ENCODE assay signal across 9 cellular contexts in the genomic region with DNA sequence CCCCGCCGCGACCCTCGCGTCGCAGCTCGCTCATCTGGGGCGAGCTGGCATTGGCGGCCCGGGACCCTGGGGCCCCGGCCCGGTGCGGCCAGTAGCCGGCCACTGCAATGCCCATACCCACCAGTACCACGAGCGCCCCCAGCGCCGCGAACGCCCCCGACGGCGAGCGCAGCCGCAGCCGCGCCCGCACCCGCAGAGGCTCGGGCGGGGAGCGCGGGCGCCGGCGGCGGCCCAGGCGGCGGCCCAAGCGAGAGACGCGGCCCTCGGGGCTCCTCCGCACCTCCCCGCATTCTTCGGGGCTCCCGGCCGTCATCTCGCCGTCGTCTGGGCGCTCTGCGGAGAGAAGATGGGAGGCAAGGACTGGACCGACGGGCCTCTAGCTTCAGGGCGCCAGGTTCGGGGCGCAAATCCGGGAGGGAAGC. TPM values are rescaled to one million over a fixed set of nuclear protein-coding genes. Genes with fewer than 3 reads are reported as not detected.
DNase-seq lines count a peak whose midpoint lies in the region; ATAC-seq, FAIRE-seq and TF ChIP-seq lines count a peak whose summit lies in the region.
"Had no signal": no experiment of that assay in that cellular context is flagged by ENCODE, and none has a peak within 500 bp of the region (broad histone marks: within the 10 kb centered on the region; RNA-seq: fewer than 3 reads in every experiment).

No MANE protein-coding gene starts in this region.

- POLR2A ChIA-PET in HEK293 (lab: Yijun Ruan, JAX) (interaction anchor here (1.6 to 2.1 kb wide), 2 partner anchors 9 to 60 kb away, joined by 4 to 12 read pairs; partner anchors contain the start of gene SRSF4), endothelial cell of umbilical vein (lab: Charles Lee) (no interaction called here)

- TF ChIP-seq CTCF in AG10803 (conservative IDR thresholded peaks at IDR 0.05; ENCODE audit: low read length) = no peak
- TF ChIP-seq CTCF in HEK293 (tag by site-specific recombination; IDR thresholded peaks at IDR 0.05) = no peak
- no peak for TF ChIP-seq CTCF in endothelial cell of umbilical vein (IDR thresholded peaks at IDR 0.05; ENCODE audit: extremely low read depth in 1 of 2, insufficient read depth in 1 of 2, low read depth in 1 of 2, low read length in 2 of 2)
- peak; percentile 12 for TF ChIP-seq CTCF in neural crest cell (conservative IDR thresholded peaks at IDR 0.05)

- no peak for TF ChIP-seq POLR2A in endothelial cell of umbilical vein (IDR thresholded peaks at IDR 0.05; ENCODE audit: low read depth, low read length)
- no peak for TF ChIP-seq POLR2A in erythroblast (IDR thresholded peaks at IDR 0.05; ENCODE audit: low read length)

- DNase-seq in AG10803 (ENCODE audit: low read depth) (no peak), endothelial cell of umbilical vein (ENCODE audit: low read depth, low spot score) (no peak), neural crest cell (ENCODE audit: low read depth, low spot score) (peak; percentile 26), NCI-H510A treated with DMSO at 0.1 percent for 48 hours (lab: John Stamatoyannopoulos, UW) (no peak), DMS153 treated with DMSO at 0.1 percent for 48 hours (lab: John Stamatoyannopoulos, UW; ENCODE audit: unreplicated experiment) (no peak), erythroblast (lab: John Stamatoyannopoulos, UW) (no peak)
- DNase-seq: SJCRH30 had no signal

- H3K9me3 ChIP-seq in HEK293 (ENCODE audit: control insufficient read depth, insufficient read depth, low read depth, low read length) = no peaks in the 10 kb centered on the region
- no peaks in the 10 kb centered on the region for H3K9me3 ChIP-seq in endothelial cell of umbilical vein (replicated peaks; ENCODE audit: control insufficient read depth, insufficient read depth, low read length)

- ATAC-seq in GM21786 (IDR thresholded peaks at IDR 0.05; ENCODE audit: unreplicated experiment) = no peak

- no peaks in the 10 kb centered on the region for H3K79me2 ChIP-seq in endothelial cell of umbilical vein (ENCODE audit: control insufficient read depth, insufficient read depth, low read length)

- H2AFZ ChIP-seq in endothelial cell of umbilical vein (ENCODE audit: low read depth, low read length) = peak overlapping the region; percentile 85

- H3K4me1 ChIP-seq in HEK293 (ENCODE audit: control insufficient read depth, insufficient read depth, low read length) (no peaks in the 10 kb centered on the region), endothelial cell of umbilical vein (ENCODE audit: control insufficient read depth, extremely low read depth, insufficient read depth, low read length) (peaks cover 23% of the 10 kb centered on the region)
- H3K4me1 ChIP-seq: SJCRH30 had no signal

- no peak for FAIRE-seq in endothelial cell of umbilical vein (lab: Jason Lieb, UNC)

- H3K27me3 Mint-ChIP-seq in neural crest cell (ENCODE audit: low read depth) = peaks cover 50% of the 10 kb centered on the region

- H3K9me1 ChIP-seq in endothelial cell of umbilical vein (replicated peaks; ENCODE audit: control insufficient read depth, extremely low read depth, insufficient read depth, low read length) = no peaks in the 10 kb centered on the region

- CTCF ChIA-PET in HEK293 (lab: Yijun Ruan, JAX) = interaction anchor here (0.6 to 1.4 kb wide), 4 partner anchors 10 to 418 kb away, joined by 3 to 6 read pairs (median 3); partner anchors contain the start of gene SRSF4
- CTCF ChIA-PET in endothelial cell of umbilical vein (lab: Charles Lee) = interaction anchor here (1.0 to 2.6 kb wide), 9 partner anchors 10 to 244 kb away, joined by 3 to 17 read pairs (median 4); partner anchors contain the start of gene SRSF4

- H3K4me3 ChIP-seq in AG10803 (ENCODE audit: low read length) (peak overlapping the region; percentile 80), HEK293 (ENCODE audit: low read depth, low read length) (peak overlapping the region; percentile 61), endothelial cell of umbilical vein (replicated peaks in 1 of 3; ENCODE audit: insufficient read depth in 1 of 3, low read depth in 1 of 3, low read length in 3 of 3) (no peak overlapping the region)
- H3K4me3 ChIP-seq: SJCRH30 had no signal

- H3K27ac ChIP-seq in HEK293 (ENCODE audit: extremely low read depth, low read depth, low read length) (0 out of 2 replicates have a peak overlapping the region, but pooled peaks have one; percentile 51), endothelial cell of umbilical vein (ENCODE audit: insufficient read depth, low read depth, low read length) (no peak overlapping the region)
- H3K27ac ChIP-seq: SJCRH30 had no signal

- no peaks in the 10 kb centered on the region for H4K20me1 ChIP-seq in endothelial cell of umbilical vein (replicated peaks; ENCODE audit: control insufficient read depth, extremely low read depth, insufficient read depth, low read length)

- H3K27me3 ChIP-seq in endothelial cell of umbilical vein (ENCODE audit: control insufficient read depth in 2 of 2, insufficient read depth in 2 of 2, low read length in 2 of 2) = peaks cover 0 to 14% of the 10 kb centered on the region in 2 experiments
- H3K27me3 ChIP-seq: SJCRH30 had no signal

- intact Hi-C loops in endothelial cell of umbilical vein (cut with micrococcal nuclease) = loop anchor here (1.0 to 5.0 kb wide), 3 partner anchors 61 to 239 kb away; partner anchors contain the start of gene SRSF4

- BruUV-seq in endothelial cell of umbilical vein (replicated peaks; lab: Mats Ljungman, UMichigan) = no TSS peak

- dilution Hi-C loops in endothelial cell of umbilical vein (cut with MboI; ENCODE audit: extremely low pct_ligation_motif_present, low sequenced_read_pairs) = no loop called here

- H3K36me3 Mint-ChIP-seq in neural crest cell (ENCODE audit: low read depth) = peaks cover 6% of the 10 kb centered on the region

- H3K4me1 Mint-ChIP-seq in neural crest cell = peaks cover 11% of the 10 kb centered on the region

- H3K27ac Mint-ChIP-seq in neural crest cell (ENCODE audit: unreplicated experiment) = no peak overlapping the region

- H3K4me3 Mint-ChIP-seq in neural crest cell = no peak overlapping the region

- peak overlapping the region; percentile 44 for H3K4me2 ChIP-seq in endothelial cell of umbilical vein (ENCODE audit: insufficient read depth, low read length)

- H3K9ac ChIP-seq in endothelial cell of umbilical vein (replicated peaks; ENCODE audit: extremely low read depth, insufficient read depth, low read length) = no peak overlapping the region

- no peaks in the 10 kb centered on the region for H3K9me3 Mint-ChIP-seq in neural crest cell

- H3K36me3 ChIP-seq in HEK293 (ENCODE audit: control insufficient read depth in 2 of 2, insufficient read depth in 1 of 2, low read length in 2 of 2) (peaks cover 0 to 21% of the 10 kb centered on the region in 2 experiments; a peak in 2 of 3 replicates), endothelial cell of umbilical vein (ENCODE audit: control insufficient read depth in 2 of 2, extremely low read depth in 1 of 2, insufficient read depth in 2 of 2, low read length in 2 of 2) (peaks cover 0 to 6% of the 10 kb centered on the region in 2 experiments)

TF ChIP-seq in HEK293, 187 proteins besides CTCF, POLR2A, EP300 and RAD21 (continues in another document):
- TF ChIP-seq, protein P1, sequence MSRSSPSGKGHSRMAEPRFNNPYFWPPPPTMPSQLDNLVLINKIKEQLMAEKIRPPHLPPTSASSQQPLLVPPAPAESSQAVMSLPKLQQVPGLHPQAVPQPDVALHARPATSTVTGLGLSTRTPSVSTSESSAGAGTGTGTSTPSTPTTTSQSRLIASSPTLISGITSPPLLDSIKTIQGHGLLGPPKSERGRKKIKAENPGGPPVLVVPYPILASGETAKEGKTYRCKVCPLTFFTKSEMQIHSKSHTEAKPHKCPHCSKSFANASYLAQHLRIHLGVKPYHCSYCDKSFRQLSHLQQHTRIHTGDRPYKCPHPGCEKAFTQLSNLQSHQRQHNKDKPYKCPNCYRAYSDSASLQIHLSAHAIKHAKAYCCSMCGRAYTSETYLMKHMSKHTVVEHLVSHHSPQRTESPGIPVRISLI (tag by site-specific recombination; IDR thresholded peaks at IDR 0.05) = no peak

TF ChIP-seq in endothelial cell of umbilical vein, 7 proteins besides CTCF, POLR2A, EP300 and RAD21:
- no peak for TF ChIP-seq JUN (IDR thresholded peaks at IDR 0.05; ENCODE audit: borderline replicate concordance, insufficient read depth, insufficient read length, low read depth)
- peak; percentile 5 for TF ChIP-seq POLR2AphosphoS5 (IDR thresholded peaks at IDR 0.05; ENCODE audit: insufficient read depth, low read depth, low read length)

RNA-seq across cellular contexts. Expression of gene TMEM200B, which starts 2.2 kb away (rescaled TPM):
- total RNA-seq in endothelial cell of umbilical vein (1.5 and 1.6 TPM in 2 replicates), neural crest cell (3.7 and 3.8 TPM in 2 replicates)
- 0.67 and 0.72 TPM in 2 replicates for polyA plus RNA-seq in endothelial cell of umbilical vein
- 0.78 and 0.90 TPM in 2 replicates for polyA plus RNA-seq in endothelial cell of umbilical vein (2011; cell fraction: cytosol; rRNA removed)
- polyA plus RNA-seq in endothelial cell of umbilical vein (2011; cell fraction: nucleus; rRNA removed) = 0.97 and 0.98 TPM in 2 replicates
- polyA plus RNA-seq in endothelial cell of umbilical vein (2012) = 0.74 and 0.80 TPM in 2 replicates
- 0.63 and 0.79 TPM in 2 replicates for polyA minus RNA-seq in endothelial cell of umbilical vein
- polyA minus RNA-seq in endothelial cell of umbilical vein (2011; cell fraction: cytosol; rRNA and poly(A)+ RNA removed) = not detected
- polyA minus RNA-seq in endothelial cell of umbilical vein (2011; cell fraction: nucleus; rRNA and poly(A)+ RNA removed) = 0.29 and 0.34 TPM in 2 replicates

Comparison
In these comparisons a context has a peak if more than half of its experiments do, and no peak if none do; other contexts are left out.
1. H3K4me3 ChIP-seq: peak in AG10803 (single experiment) and HEK293 (single experiment); none in endothelial cell of umbilical vein (0 of 3).